8 cellular contexts compared by ENCODE assay signal in genomic region chr4:15149234-15149841, GRCh38.
DNase-seq lines count a peak whose midpoint lies in the region; ATAC-seq and TF ChIP-seq lines count a peak whose summit lies in the region.

No MANE protein-coding gene starts in this region.

- CTCF ChIA-PET in GM10248 (lab: Yijun Ruan, JAX), result interaction anchor here (0.9 to 1.6 kb wide), 3 partner anchors 10 to 36 kb away, joined by 3 to 5 read pairs (median 4); no protein-coding TSS in a partner anchor

- no peak for TF ChIP-seq RAD21 in Ishikawa (IDR thresholded peaks at IDR 0.05; ENCODE audit: low read depth)

- 71 to 75% methylated on average over 10 of the region's 10 CpGs for WGBS in heart right ventricle, 2 donors

- H3K4me3 ChIP-seq in heart right ventricle, result no peak overlapping the region

- peaks cover 6 to 53% (median 30%) of the 10 kb centered on the region in 9 donors for H3K4me1 ChIP-seq in heart right ventricle

- H3K27me3 ChIP-seq in heart right ventricle, result no peaks in the 10 kb centered on the region

- intact Hi-C loops in heart right ventricle (cut with DNase I), result loop anchor here in 6 of 10 donors (5.0 to 10.0 kb wide), 4 partner anchors 142 to 305 kb away; partner anchors contain the start of gene CPEB2 (in 4 of the 6)

- peak; percentile 54 for ATAC-seq in GM21619 (IDR thresholded peaks at IDR 0.05; ENCODE audit: unreplicated experiment)
- peak; percentile 2 to 26 (median 8) for ATAC-seq in heart right ventricle
- ATAC-seq in left lobe of liver, result no peak

- TF ChIP-seq CTCF in GM10248 (IDR thresholded peaks at IDR 0.05; ENCODE audit: control extremely low read depth, extremely low read depth, low read depth, missing control alignments) (no peak), heart right ventricle (IDR thresholded peaks at IDR 0.05) (no peak)

- no peak for TF ChIP-seq EP300 in Ishikawa (IDR thresholded peaks at IDR 0.05; ENCODE audit: borderline replicate concordance)

- H3K36me3 ChIP-seq in heart right ventricle, result no peaks in the 10 kb centered on the region

- DNase-seq in GM10248 (ENCODE audit: extremely low spot score) (peak; percentile 34), heart right ventricle (no peak), left lobe of liver (ENCODE audit: low spot score) (no peak), Kasumi-1 (lab: John Stamatoyannopoulos, UW) (no peak), NCI-H2081 treated with DMSO at 0.1 percent for 48 hours (lab: John Stamatoyannopoulos, UW) (no peak), NCI-H1417 (lab: John Stamatoyannopoulos, UW) (no peak)

- H3K9me3 ChIP-seq in heart right ventricle, result no peaks in the 10 kb centered on the region

- peak overlapping the region in 9 of 10 donors; percentile 22 to 65 (median 57) for H3K27ac ChIP-seq in heart right ventricle

- POLR2A ChIA-PET in GM10248 (lab: Yijun Ruan, JAX), result no interaction called here

TF ChIP-seq in Ishikawa, 13 proteins besides CTCF, POLR2A, EP300 and RAD21:
- TF ChIP-seq, protein P1, sequence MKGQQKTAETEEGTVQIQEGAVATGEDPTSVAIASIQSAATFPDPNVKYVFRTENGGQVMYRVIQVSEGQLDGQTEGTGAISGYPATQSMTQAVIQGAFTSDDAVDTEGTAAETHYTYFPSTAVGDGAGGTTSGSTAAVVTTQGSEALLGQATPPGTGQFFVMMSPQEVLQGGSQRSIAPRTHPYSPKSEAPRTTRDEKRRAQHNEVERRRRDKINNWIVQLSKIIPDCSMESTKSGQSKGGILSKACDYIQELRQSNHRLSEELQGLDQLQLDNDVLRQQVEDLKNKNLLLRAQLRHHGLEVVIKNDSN (IDR thresholded peaks at IDR 0.05), result no peak
- no peak for TF ChIP-seq CEBPB (IDR thresholded peaks at IDR 0.05)
- no peak for TF ChIP-seq TCF12 (IDR thresholded peaks at IDR 0.05; ENCODE audit: low read depth)
- no peak for TF ChIP-seq YY1 (IDR thresholded peaks at IDR 0.05; ENCODE audit: low read depth)
- peak; percentile 40; the same call in 1 of the 2 replicates for TF ChIP-seq ZBTB7A (IDR thresholded peaks at IDR 0.05; ENCODE audit: low read depth)
- TF ChIP-seq MAX (IDR thresholded peaks at IDR 0.05), result no peak
- no peak for TF ChIP-seq NFIC (IDR thresholded peaks at IDR 0.05)
- no peak for TF ChIP-seq EGR1 (IDR thresholded peaks at IDR 0.05)
- no peak for TF ChIP-seq FOXM1 (IDR thresholded peaks at IDR 0.05; ENCODE audit: borderline replicate concordance, low read depth)
